In the genomic region with DNA sequence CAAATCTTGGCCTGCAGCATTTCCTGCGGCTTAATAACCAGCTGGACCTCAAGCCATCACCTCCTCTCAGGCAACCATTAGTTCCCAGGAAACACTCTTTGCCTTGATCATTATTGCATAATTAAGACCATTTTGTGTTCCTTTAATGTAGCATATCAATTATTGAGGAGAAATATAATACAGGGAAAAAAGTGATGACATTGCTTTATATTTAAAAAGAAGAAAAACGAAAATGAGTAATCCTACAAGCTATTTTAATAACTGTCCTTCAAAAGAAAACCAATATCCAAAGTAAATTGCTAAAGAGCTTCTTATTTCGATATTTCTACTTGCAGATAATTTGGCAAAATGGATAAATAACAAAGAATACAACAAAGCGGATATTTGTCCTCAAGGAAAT, we compare ENCODE assay signal across 34 cellular contexts. TPM values are rescaled to one million over a fixed set of nuclear protein-coding genes. Genes with fewer than 3 reads are reported as not detected.
"Had no signal": no experiment of that assay in that cellular context is flagged by ENCODE, and none has a peak within 500 bp of the region (broad histone marks: within the 10 kb centered on the region; RNA-seq: fewer than 3 reads in every experiment).

No MANE protein-coding gene starts in this region.

- H3K36me3 ChIP-seq: colonic mucosa, esophagus squamous epithelium, gastrocnemius medialis, heart right ventricle, left lung, lower lobe of right lung had no signal

- H3K27me3 ChIP-seq: colonic mucosa, esophagus squamous epithelium, gastrocnemius medialis, heart right ventricle, left lung had no signal

- ATAC-seq: effector memory CD8-positive, alpha-beta T cell; esophagus mucosa; gastrocnemius medialis; heart right ventricle; left cardiac atrium; left lung; left ventricle myocardium superior; lower lobe of right lung; mucosa of descending colon had no signal

- H3K9me3 ChIP-seq: colonic mucosa, esophagus squamous epithelium, gastrocnemius medialis, heart right ventricle, left lung, lower lobe of right lung, mucosa of descending colon had no signal

- H3K4me1 ChIP-seq: colonic mucosa, esophagus squamous epithelium, gastrocnemius medialis, heart right ventricle, left lung, lower lobe of right lung had no signal

- H3K27ac ChIP-seq: colonic mucosa, epithelial cell of prostate, esophagus squamous epithelium, gastrocnemius medialis, heart right ventricle, left lung, lower lobe of right lung had no signal

- FAIRE-seq: endometrium, islet of Langerhans, keratinocyte had no signal

- H3K4me3 ChIP-seq: colonic mucosa, esophagus squamous epithelium, gastrocnemius medialis, heart right ventricle, left lung, lower lobe of right lung, mucosa of descending colon had no signal

- DNase-seq: colonic mucosa; cortex of kidney; effector CD8-positive, alpha-beta T cell; effector memory CD8-positive, alpha-beta T cell; endodermal cell; erythroblast; esophagus squamous epithelium; foreskin fibroblast; foreskin melanocyte; gastrocnemius medialis; glutamatergic neuron; head of caudate nucleus; heart right ventricle; hippocampal formation; left cardiac atrium; left lung; left ventricle myocardium superior; lower lobe of right lung; mesenchymal stem cell; mucosa of descending colon; naive B cell had no signal

RNA-seq across cellular contexts. Expression of gene DAOA, which starts 15.1 kb away (rescaled TPM):
- total RNA-seq: colonic mucosa, dermis microvascular lymphatic vessel endothelial cell, endodermal cell, esophagus mucosa, esophagus squamous epithelium, gastrocnemius medialis, glomerular endothelial cell, heart right ventricle, kidney epithelial cell, left cardiac atrium, left lung, left ventricle myocardium superior, lower leg skin, lower lobe of right lung, lung microvascular endothelial cell, mesenteric fat pad, mesothelial cell of epicardium, mucosa of descending colon, myocyte had no signal
- polyA plus RNA-seq: heart right ventricle, keratinocyte had no signal
